ENCODE assay signal across 9 cellular contexts in genomic region chr3:86774082-86774691, GRCh38.
DNase-seq lines count a peak whose midpoint lies in the region; ATAC-seq and TF ChIP-seq lines count a peak whose summit lies in the region.
"Had no signal": no experiment of that assay in that cellular context is flagged by ENCODE, and none has a peak within 500 bp of the region (broad histone marks: within the 10 kb centered on the region; RNA-seq: fewer than 3 reads in every experiment).

No MANE protein-coding gene starts in this region.

- WGBS in tibial nerve, 2 donors, result 31 to 33% methylated on average over 3 of the region's 3 CpGs

- no peak overlapping the region for H3K27ac ChIP-seq in Panc1 (ENCODE audit: low read length)
- no peak overlapping the region for H3K27ac ChIP-seq in fibroblast of lung (ENCODE audit: insufficient read depth, low read length)
- H3K27ac ChIP-seq in tibial nerve, result no peak overlapping the region

- no peak overlapping the region for H3K4me2 ChIP-seq in fibroblast of lung (ENCODE audit: extremely low read depth, insufficient read depth, low read length)

- ATAC-seq in HG03159 (IDR thresholded peaks at IDR 0.05; ENCODE audit: unreplicated experiment), result peak; percentile 51
- ATAC-seq in Panc1, result no peak
- ATAC-seq in activated T-cell treated with anti-CD3 and anti-CD28 coated beads, Interleukin-2, amount 50 U/mL, for 72 hours (replicated peaks in 1 of 2), result no peak
- ATAC-seq in HG02981 (IDR thresholded peaks at IDR 0.05; ENCODE audit: unreplicated experiment), result no peak

- no peaks in the 10 kb centered on the region for H3K36me3 Mint-ChIP-seq in activated T-cell treated with anti-CD3 and anti-CD28 coated beads, Interleukin-2, amount 50 U/mL, for 72 hours (ENCODE audit: insufficient read depth in 2 of 2)

- CTCF ChIA-PET in BJ (lab: Yijun Ruan, JAX) (interaction anchor here (0.6 to 4.5 kb wide), 21 partner anchors 16 to 485 kb away, joined by 3 to 62 read pairs (median 4); no protein-coding TSS in a partner anchor), Panc1 (lab: Charles Lee) (interaction anchor here (0.7 to 1.4 kb wide), 2 partner anchors 394 to 1255 kb away, joined by 3 to 5 read pairs; no protein-coding TSS in a partner anchor)

- no peaks in the 10 kb centered on the region for H3K36me3 ChIP-seq in BJ (ENCODE audit: control insufficient read depth, insufficient read depth, low read length)
- no peaks in the 10 kb centered on the region for H3K36me3 ChIP-seq in Panc1 (ENCODE audit: control insufficient read depth, insufficient read depth, low read length)
- no peaks in the 10 kb centered on the region for H3K36me3 ChIP-seq in fibroblast of lung (ENCODE audit: control insufficient read depth, insufficient read depth, low read length)
- H3K36me3 ChIP-seq in tibial nerve, result no peaks in the 10 kb centered on the region
- H3K36me3 ChIP-seq: HAP-1 had no signal

- no peak overlapping the region for H3K4me3 ChIP-seq in BJ (ENCODE audit: low read depth, low read length)
- H3K4me3 ChIP-seq in Panc1 (ENCODE audit: low read depth in 2 of 2, low read length in 2 of 2), result no peak overlapping the region
- H3K4me3 ChIP-seq in fibroblast of lung (replicated peaks in 1 of 4; ENCODE audit: control extremely low read depth in 1 of 4, insufficient read depth in 1 of 4, low read depth in 3 of 4, low read length in 4 of 4), result no peak overlapping the region
- H3K4me3 ChIP-seq in tibial nerve, result no peak overlapping the region
- H3K4me3 ChIP-seq: HAP-1 had no signal

- POLR2A ChIA-PET in BJ (lab: Charles Lee), result no interaction called here
- POLR2A ChIA-PET in Panc1 (lab: Charles Lee), result no interaction called here

- H3K4me1 ChIP-seq in Panc1 (ENCODE audit: control insufficient read depth, insufficient read depth, low read length), result no peaks in the 10 kb centered on the region
- no peaks in the 10 kb centered on the region for H3K4me1 ChIP-seq in fibroblast of lung (ENCODE audit: control insufficient read depth, extremely low read depth, insufficient read depth, low read length)
- H3K4me1 ChIP-seq in tibial nerve, result no peaks in the 10 kb centered on the region
- H3K4me1 ChIP-seq: HAP-1 had no signal

- TF ChIP-seq POLR2A in tibial nerve (IDR thresholded peaks at IDR 0.05), result no peak

- no peak for TF ChIP-seq EP300 in tibial nerve (IDR thresholded peaks at IDR 0.05)

- H3K4me3 Mint-ChIP-seq in activated T-cell treated with anti-CD3 and anti-CD28 coated beads, Interleukin-2, amount 50 U/mL, for 72 hours, result no peak overlapping the region

- H3K27me3 ChIP-seq in BJ (ENCODE audit: control insufficient read depth, insufficient read depth, low read length), result no peaks in the 10 kb centered on the region
- no peaks in the 10 kb centered on the region for H3K27me3 ChIP-seq in Panc1 (ENCODE audit: control insufficient read depth, insufficient read depth, low read length)
- H3K27me3 ChIP-seq in fibroblast of lung (ENCODE audit: control insufficient read depth, insufficient read depth, low read length), result no peaks in the 10 kb centered on the region
- H3K27me3 ChIP-seq in tibial nerve, result no peaks in the 10 kb centered on the region

- in situ Hi-C loops in Panc1 (cut with HindIII; ENCODE audit: low pct_unique_long_range_greater_than_20kb, low sequenced_read_pairs), result no loop called here

- no peaks in the 10 kb centered on the region for H3K27me3 Mint-ChIP-seq in activated T-cell treated with anti-CD3 and anti-CD28 coated beads, Interleukin-2, amount 50 U/mL, for 72 hours (ENCODE audit: low read depth)

- H3K9me3 ChIP-seq in Panc1 (ENCODE audit: control insufficient read depth, insufficient read depth, low read depth, low read length) (no peaks in the 10 kb centered on the region), fibroblast of lung (ENCODE audit: control insufficient read depth, insufficient read depth, low read depth, low read length) (no peaks in the 10 kb centered on the region), tibial nerve (no peaks in the 10 kb centered on the region)
- H3K9me3 ChIP-seq: HAP-1 had no signal

- H2AFZ ChIP-seq in fibroblast of lung (ENCODE audit: low read length), result no peak overlapping the region

- no peaks in the 10 kb centered on the region for H3K4me1 Mint-ChIP-seq in activated T-cell treated with anti-CD3 and anti-CD28 coated beads, Interleukin-2, amount 50 U/mL, for 72 hours (ENCODE audit: low read depth)

- no peaks in the 10 kb centered on the region for H3K79me2 ChIP-seq in fibroblast of lung (ENCODE audit: control insufficient read depth, insufficient read depth, low read length)

- DNase-seq in BJ (ENCODE audit: low read depth), result no peak
- DNase-seq in Panc1 (ENCODE audit: low read depth, low spot score), result no peak
- DNase-seq in fibroblast of lung (ENCODE audit: low read depth in 2 of 2), result peak; percentile 32 to 75
- DNase-seq in tibial nerve (ENCODE audit: low spot score in 2 of 2), result no peak
- DNase-seq in activated T-cell treated with anti-CD3 and anti-CD28 coated beads, Interleukin-2, amount 50 U/mL, for 72 hours, result no peak
- no peak for DNase-seq in activated effector memory CD4-positive, alpha-beta T cell treated with Interleukin-2 at 50 U/mL for 16 hours

- no peaks in the 10 kb centered on the region for H4K20me1 ChIP-seq in fibroblast of lung (ENCODE audit: control insufficient read depth, extremely low read depth, insufficient read depth, low read length)

- TF ChIP-seq CTCF in BJ (IDR thresholded peaks at IDR 0.05; ENCODE audit: insufficient read depth, low read depth, low read length), result peak; percentile 42; the same call in 1 of the 2 replicates
- TF ChIP-seq CTCF in Panc1 (IDR thresholded peaks at IDR 0.05), result peak; percentile 18; the same call in 1 of the 2 replicates
- TF ChIP-seq CTCF in fibroblast of lung (conservative IDR thresholded peaks at IDR 0.05 in 1 of 2, IDR thresholded peaks at IDR 0.05 in 1 of 2; ENCODE audit: low read depth in 1 of 2, low read length in 2 of 2), result peak in 1 of 2 donors; percentile 33
- peak in 4 of 5 experiments; percentile 46 to 60 (median 54) for TF ChIP-seq CTCF in tibial nerve (IDR thresholded peaks at IDR 0.05)

- no peak overlapping the region for H3K27ac Mint-ChIP-seq in activated T-cell treated with anti-CD3 and anti-CD28 coated beads, Interleukin-2, amount 50 U/mL, for 72 hours

- intact Hi-C loops in Panc1 (cut with micrococcal nuclease; ENCODE audit: unreplicated experiment), result loop anchor here (2.0 kb wide), 1 partner anchor 309 kb away; no protein-coding TSS in a partner anchor

- no TSS peak for BruUV-seq in Panc1 (replicated peaks; lab: Mats Ljungman, UMichigan)

- no peak overlapping the region for H3K9ac ChIP-seq in fibroblast of lung (ENCODE audit: insufficient read depth, low read length)

- H3K9me3 Mint-ChIP-seq in activated T-cell treated with anti-CD3 and anti-CD28 coated beads, Interleukin-2, amount 50 U/mL, for 72 hours, result peaks cover 1 to 3% of the 10 kb centered on the region in 2 donors

Comparison
In these comparisons a context has a peak if more than half of its experiments do, and no peak if none do; other contexts are left out.
1. DNase-seq: peak in fibroblast of lung (2 of 2); none in BJ (single experiment), Panc1 (single experiment), tibial nerve (0 of 2), activated T-cell treated with anti-CD3 and anti-CD28 coated beads, Interleukin-2, amount 50 U/mL, for 72 hours (0 of 2) and activated effector memory CD4-positive, alpha-beta T cell treated with Interleukin-2 at 50 U/mL for 16 hours (single experiment).